ENCODE assay signal across 21 cellular contexts in the genomic region with DNA sequence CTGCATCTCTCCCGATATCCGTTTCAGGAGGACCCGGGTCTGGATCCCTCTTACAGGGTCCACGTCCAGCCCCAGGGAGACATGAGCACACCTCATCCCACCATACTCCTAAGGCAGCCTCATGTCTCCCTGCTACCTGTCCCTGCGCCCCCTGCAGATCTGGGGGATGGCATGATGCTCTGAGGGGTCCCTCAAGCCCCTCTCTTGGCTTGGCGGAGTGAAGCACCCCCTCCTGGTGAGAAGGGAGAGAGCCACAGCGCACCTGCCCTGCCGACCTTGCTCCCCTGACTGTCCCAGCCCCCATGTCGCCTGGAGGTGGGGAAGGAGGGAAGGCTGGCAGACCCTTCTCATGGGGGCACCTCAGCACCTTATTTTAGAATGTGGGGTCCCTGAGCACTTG. TPM values are rescaled to one million over a fixed set of nuclear protein-coding genes. Genes with fewer than 3 reads are reported as not detected.
A peak's percentile ranks its signal among the peaks of the same experiment; 100 is the strongest.
DNase-seq lines count a peak whose midpoint lies in the region; ATAC-seq and TF ChIP-seq lines count a peak whose summit lies in the region.
"Had no signal": no experiment of that assay in that cellular context is flagged by ENCODE, and none has a peak within 500 bp of the region (broad histone marks: within the 10 kb centered on the region; RNA-seq: fewer than 3 reads in every experiment).

No MANE protein-coding gene starts in this region.

- TF ChIP-seq POLR2A in esophagus muscularis mucosa (IDR thresholded peaks at IDR 0.05; ENCODE audit: low read depth) (no peak), sigmoid colon (IDR thresholded peaks at IDR 0.05) (no peak)

- H3K9me3 ChIP-seq in esophagus muscularis mucosa, result no peaks in the 10 kb centered on the region
- H3K9me3 ChIP-seq in sigmoid colon, result no peaks in the 10 kb centered on the region
- H3K9me3 ChIP-seq: BE2C had no signal

- DNase-seq in HFFc6 (no peak), WTC11 (ENCODE audit: low spot score) (peak; percentile 34), esophagus muscularis mucosa (ENCODE audit: extremely low spot score) (peak; percentile 70), sigmoid colon (peak; percentile 52), NCI-H128 (lab: John Stamatoyannopoulos, UW; ENCODE audit: unreplicated experiment) (no peak)
- no peak for DNase-seq in activated CD4-positive, alpha-beta T cell treated with anti-CD3 and anti-CD28 coated beads, Interleukin-2, amount 50 U/mL, for 4 hours
- no peak for DNase-seq in effector CD4-positive, alpha-beta T cell
- DNase-seq in stimulated activated naive CD4-positive, alpha-beta T cell (lab: John Stamatoyannopoulos, UW), result no peak
- DNase-seq: ACHN; BE2C; C1 segment of cervical spinal cord; CD4-positive, CD25-positive, alpha-beta regulatory T cell; CD8-positive, alpha-beta memory T cell; COR-L47; DMS 273 treated with DMSO at 0.1 percent for 48 hours; GDM1; GOT3; HCEC 1CT; IMR-90 had no signal

- H3K36me3 Mint-ChIP-seq in HFFc6 (ENCODE audit: low read depth), result no peaks in the 10 kb centered on the region
- H3K36me3 Mint-ChIP-seq in WTC11, result no peaks in the 10 kb centered on the region
- H3K36me3 Mint-ChIP-seq: CD4-positive, CD25-positive, alpha-beta regulatory T cell; CD8-positive, alpha-beta memory T cell had no signal

- peaks cover 45% of the 10 kb centered on the region for H3K27me3 Mint-ChIP-seq in HFFc6 (ENCODE audit: insufficient read depth)
- peaks cover 4% of the 10 kb centered on the region for H3K27me3 Mint-ChIP-seq in WTC11 (ENCODE audit: low read depth)

- H3K9me3 Mint-ChIP-seq in HFFc6, result no peaks in the 10 kb centered on the region
- no peaks in the 10 kb centered on the region for H3K9me3 Mint-ChIP-seq in WTC11
- H3K9me3 Mint-ChIP-seq: CD8-positive, alpha-beta memory T cell had no signal

- H3K27me3 ChIP-seq in esophagus muscularis mucosa, result peaks cover 0 to 43% (median 0%) of the 10 kb centered on the region in 4 donors
- H3K27me3 ChIP-seq in sigmoid colon, result peaks cover 0 to 24% (median 9%) of the 10 kb centered on the region in 3 donors

- H3K4me1 ChIP-seq in esophagus muscularis mucosa (no peaks in the 10 kb centered on the region), sigmoid colon (no peaks in the 10 kb centered on the region)
- H3K4me1 ChIP-seq: BE2C had no signal

- no peak overlapping the region for H3K27ac Mint-ChIP-seq in HFFc6
- no peak overlapping the region for H3K27ac Mint-ChIP-seq in WTC11
- H3K27ac Mint-ChIP-seq: CD8-positive, alpha-beta memory T cell had no signal

- TF ChIP-seq EP300 in esophagus muscularis mucosa (IDR thresholded peaks at IDR 0.05) (no peak), sigmoid colon (IDR thresholded peaks at IDR 0.05) (no peak)

- H3K4me3 ChIP-seq in esophagus muscularis mucosa (no peak overlapping the region), sigmoid colon (no peak overlapping the region)
- H3K4me3 ChIP-seq: K562 had no signal

- no peak overlapping the region for H3K4me3 Mint-ChIP-seq in HFFc6
- no peak overlapping the region for H3K4me3 Mint-ChIP-seq in WTC11
- H3K4me3 Mint-ChIP-seq: CD4-positive, CD25-positive, alpha-beta regulatory T cell; CD8-positive, alpha-beta memory T cell had no signal

- 80% methylated on average over 8 of the region's 9 CpGs for WGBS in esophagus muscularis mucosa
- 70 to 85% methylated on average over 9 of the region's 9 CpGs for WGBS in sigmoid colon, 2 donors

- CTCF ChIA-PET in WTC11 (lab: Charles Lee), result interaction anchor here (1.1 to 1.6 kb wide), 2 partner anchors 26 to 149 kb away, joined by 4 to 9 read pairs; no protein-coding TSS in a partner anchor

- TF ChIP-seq CTCF in HFFc6 (IDR thresholded peaks at IDR 0.05) (peak; percentile 29; the same call in 1 of the 2 replicates), WTC11 (IDR thresholded peaks at IDR 0.05) (no peak), esophagus muscularis mucosa (IDR thresholded peaks at IDR 0.05) (no peak), sigmoid colon (IDR thresholded peaks at IDR 0.05) (no peak)

- POLR2A ChIA-PET in WTC11 (lab: Charles Lee), result no interaction called here

- H3K27ac ChIP-seq in esophagus muscularis mucosa (replicated peaks in 1 of 4) (no peak overlapping the region), sigmoid colon (no peak overlapping the region)
- H3K27ac ChIP-seq: HL-60 had no signal

- peak; percentile 82 for ATAC-seq in WTC11
- ATAC-seq: K562 had no signal

- H3K36me3 ChIP-seq in esophagus muscularis mucosa (no peaks in the 10 kb centered on the region), sigmoid colon (no peaks in the 10 kb centered on the region)
- H3K36me3 ChIP-seq: BE2C had no signal

- H3K4me1 Mint-ChIP-seq in HFFc6 (ENCODE audit: low read depth) (no peaks in the 10 kb centered on the region), WTC11 (0 out of 2 replicates have a peak, but pooled peaks cover 4% of the 10 kb centered on the region)
- H3K4me1 Mint-ChIP-seq: CD4-positive, CD25-positive, alpha-beta regulatory T cell; CD8-positive, alpha-beta memory T cell had no signal

- intact Hi-C loops in esophagus muscularis mucosa (cut with DNase I), result no loop called here
- intact Hi-C loops in sigmoid colon (cut with DNase I), result no loop called here

TF ChIP-seq in WTC11, 78 proteins besides CTCF, POLR2A, EP300 and RAD21 (continues in another document):
- TF ChIP-seq SOX15 (CRISPR knock-in tag; IDR thresholded peaks at IDR 0.05) (no peak), FOXP1 (CRISPR knock-in tag; IDR thresholded peaks at IDR 0.05; ENCODE audit: borderline replicate concordance) (no peak), IRF2 (CRISPR knock-in tag; IDR thresholded peaks at IDR 0.05; ENCODE audit: borderline replicate concordance, low read depth) (no peak), EMX1 (CRISPR knock-in tag; IDR thresholded peaks at IDR 0.05) (no peak), ELF4 (CRISPR knock-in tag; IDR thresholded peaks at IDR 0.05; ENCODE audit: low read depth) (no peak)
- TF ChIP-seq, protein P1, sequence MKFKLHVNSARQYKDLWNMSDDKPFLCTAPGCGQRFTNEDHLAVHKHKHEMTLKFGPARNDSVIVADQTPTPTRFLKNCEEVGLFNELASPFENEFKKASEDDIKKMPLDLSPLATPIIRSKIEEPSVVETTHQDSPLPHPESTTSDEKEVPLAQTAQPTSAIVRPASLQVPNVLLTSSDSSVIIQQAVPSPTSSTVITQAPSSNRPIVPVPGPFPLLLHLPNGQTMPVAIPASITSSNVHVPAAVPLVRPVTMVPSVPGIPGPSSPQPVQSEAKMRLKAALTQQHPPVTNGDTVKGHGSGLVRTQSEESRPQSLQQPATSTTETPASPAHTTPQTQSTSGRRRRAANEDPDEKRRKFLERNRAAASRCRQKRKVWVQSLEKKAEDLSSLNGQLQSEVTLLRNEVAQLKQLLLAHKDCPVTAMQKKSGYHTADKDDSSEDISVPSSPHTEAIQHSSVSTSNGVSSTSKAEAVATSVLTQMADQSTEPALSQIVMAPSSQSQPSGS (CRISPR knock-in tag; IDR thresholded peaks at IDR 0.05; ENCODE audit: borderline replicate concordance, low read depth), result no peak
- TF ChIP-seq, protein P2, sequence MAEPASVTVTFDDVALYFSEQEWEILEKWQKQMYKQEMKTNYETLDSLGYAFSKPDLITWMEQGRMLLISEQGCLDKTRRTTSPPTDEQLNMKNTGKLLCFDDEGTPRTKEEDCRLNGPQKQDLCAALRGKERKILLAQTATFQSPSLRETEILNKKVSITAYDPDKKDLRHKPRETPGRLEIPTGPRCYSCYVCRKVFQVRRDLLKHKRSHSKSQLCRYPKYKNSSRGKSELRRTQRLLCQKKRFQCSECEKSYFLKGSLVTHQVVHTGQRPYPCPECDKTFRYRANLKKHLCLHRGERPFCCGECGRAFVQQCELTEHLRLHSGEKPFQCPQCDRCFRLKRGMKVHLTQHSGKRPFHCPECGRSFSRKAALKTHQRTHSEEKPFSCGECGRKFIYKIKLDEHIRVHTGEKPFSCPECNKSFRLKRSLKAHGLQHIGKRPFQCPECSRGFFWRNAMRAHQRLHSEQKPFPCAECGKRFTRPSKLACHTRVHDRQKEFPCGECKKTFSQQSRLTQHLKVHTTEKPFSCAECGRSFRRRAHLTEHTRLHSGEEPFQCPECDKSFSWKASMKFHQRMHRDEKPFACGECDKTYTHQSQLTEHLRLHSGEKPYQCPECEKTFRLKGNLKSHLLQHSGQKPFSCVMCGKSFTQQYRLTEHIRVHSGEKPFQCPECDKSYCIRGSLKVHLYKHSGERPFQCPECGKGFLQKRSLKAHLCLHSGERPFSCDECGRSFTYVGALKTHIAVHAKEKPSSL (CRISPR knock-in tag; conservative IDR thresholded peaks at IDR 0.05), result no peak
- TF ChIP-seq, protein P3, sequence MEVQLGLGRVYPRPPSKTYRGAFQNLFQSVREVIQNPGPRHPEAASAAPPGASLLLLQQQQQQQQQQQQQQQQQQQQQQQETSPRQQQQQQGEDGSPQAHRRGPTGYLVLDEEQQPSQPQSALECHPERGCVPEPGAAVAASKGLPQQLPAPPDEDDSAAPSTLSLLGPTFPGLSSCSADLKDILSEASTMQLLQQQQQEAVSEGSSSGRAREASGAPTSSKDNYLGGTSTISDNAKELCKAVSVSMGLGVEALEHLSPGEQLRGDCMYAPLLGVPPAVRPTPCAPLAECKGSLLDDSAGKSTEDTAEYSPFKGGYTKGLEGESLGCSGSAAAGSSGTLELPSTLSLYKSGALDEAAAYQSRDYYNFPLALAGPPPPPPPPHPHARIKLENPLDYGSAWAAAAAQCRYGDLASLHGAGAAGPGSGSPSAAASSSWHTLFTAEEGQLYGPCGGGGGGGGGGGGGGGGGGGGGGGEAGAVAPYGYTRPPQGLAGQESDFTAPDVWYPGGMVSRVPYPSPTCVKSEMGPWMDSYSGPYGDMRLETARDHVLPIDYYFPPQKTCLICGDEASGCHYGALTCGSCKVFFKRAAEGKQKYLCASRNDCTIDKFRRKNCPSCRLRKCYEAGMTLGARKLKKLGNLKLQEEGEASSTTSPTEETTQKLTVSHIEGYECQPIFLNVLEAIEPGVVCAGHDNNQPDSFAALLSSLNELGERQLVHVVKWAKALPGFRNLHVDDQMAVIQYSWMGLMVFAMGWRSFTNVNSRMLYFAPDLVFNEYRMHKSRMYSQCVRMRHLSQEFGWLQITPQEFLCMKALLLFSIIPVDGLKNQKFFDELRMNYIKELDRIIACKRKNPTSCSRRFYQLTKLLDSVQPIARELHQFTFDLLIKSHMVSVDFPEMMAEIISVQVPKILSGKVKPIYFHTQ (CRISPR knock-in tag; IDR thresholded peaks at IDR 0.05), result no peak

RNA-seq across cellular contexts. Expression of a gene that starts 21.5 kb away (rescaled TPM):
- 10 to 100 TPM; 32.3 to 38.1 (median 35.0) TPM for total RNA-seq in HFFc6 (2021; fragmentation: NEBNext Ultra II Directional; extraction: Animal tissue kit (Norgen Biotek cat#: 25700))
- total RNA-seq in WTC11 (2021) (43.3 to 47.3 TPM (median 44.3 TPM) in 3 replicates), esophagus muscularis mucosa (10 to 100 TPM; 36.0 to 53.6 (median 45.1) TPM), sigmoid colon (10 to 100 TPM; 41.0 to 79.8 (median 57.4) TPM)
- 10 to 100 TPM in 2 of 3 donors, 1 to 10 TPM in 1; 8.4 to 30.6 (median 11.3) TPM for polyA plus RNA-seq in sigmoid colon

Comparison
In these comparisons a context has a peak if more than half of its experiments do, and no peak if none do; other contexts are left out.
1. DNase-seq: peak in WTC11 (single experiment), esophagus muscularis mucosa (single experiment) and sigmoid colon (single experiment); none in HFFc6 (single experiment), activated CD4-positive, alpha-beta T cell treated with anti-CD3 and anti-CD28 coated beads, Interleukin-2, amount 50 U/mL, for 4 hours (0 of 2), NCI-H128 (single experiment), effector CD4-positive, alpha-beta T cell (single experiment) and stimulated activated naive CD4-positive, alpha-beta T cell (0 of 6).